Comparison of ENCODE assay signal across 8 cellular contexts in genomic region chr1:200737647-200738296, GRCh38. TPM values are rescaled to one million over a fixed set of nuclear protein-coding genes. Genes with fewer than 3 reads are reported as not detected.
DNase-seq lines count a peak whose midpoint lies in the region; ATAC-seq and TF ChIP-seq lines count a peak whose summit lies in the region.

No MANE protein-coding gene starts in this region.

- H3K4me1 Mint-ChIP-seq in endodermal cell (peaks cover 30% of the 10 kb centered on the region), progenitor cell of endocrine pancreas (ENCODE audit: low read depth) (peaks cover 24% of the 10 kb centered on the region)

- no TSS peak for BruUV-seq in PC-3 (replicated peaks; lab: Mats Ljungman, UMichigan)

- H3K9me3 ChIP-seq in ES-I3 (ENCODE audit: control insufficient read depth, insufficient read depth, low read length) = no peaks in the 10 kb centered on the region
- H3K9me3 ChIP-seq in PC-3 (ENCODE audit: low read length) = no peaks in the 10 kb centered on the region
- H3K9me3 ChIP-seq in endodermal cell (ENCODE audit: control insufficient read depth, low read length) = no peaks in the 10 kb centered on the region
- H3K9me3 ChIP-seq in HAP-1 = no peaks in the 10 kb centered on the region

- ATAC-seq in PC-3 (no peak), foreskin keratinocyte (no peak), GM19397 (IDR thresholded peaks at IDR 0.05; ENCODE audit: unreplicated experiment) (no peak)

- H3K9me2 ChIP-seq in PC-3 (replicated peaks; ENCODE audit: low read length) = no peaks in the 10 kb centered on the region

- in situ Hi-C loops in HAP-1 (cut with MboI; ENCODE audit: low sequenced_read_pairs) = no loop called here

- DNase-seq in PC-3 (no peak), endodermal cell (no peak), progenitor cell of endocrine pancreas (ENCODE audit: low spot score, unreplicated experiment) (no peak), HAP-1 (ENCODE audit: low spot score in 2 of 2) (no peak), foreskin keratinocyte (no peak), NCI-H526 (lab: John Stamatoyannopoulos, UW) (no peak)

- peak overlapping the region; percentile 87 for H3K4me2 ChIP-seq in PC-3 (ENCODE audit: low read length)

- H4K20me1 ChIP-seq in PC-3 (ENCODE audit: low read length) = peaks cover 30% of the 10 kb centered on the region

- H3K27ac Mint-ChIP-seq in endodermal cell (no peak overlapping the region), progenitor cell of endocrine pancreas (no peak overlapping the region)

- intact Hi-C loops in PC-3 (cut with micrococcal nuclease) = loop anchor here (1.0 to 2.0 kb wide), 3 partner anchors 13 to 67 kb away; no protein-coding TSS in a partner anchor

- peak overlapping the region; percentile 92 for H2AFZ ChIP-seq in PC-3 (ENCODE audit: low read length)

- H3K27me3 Mint-ChIP-seq in endodermal cell (ENCODE audit: insufficient read depth) = peaks cover 25% of the 10 kb centered on the region
- H3K27me3 Mint-ChIP-seq in progenitor cell of endocrine pancreas = peaks cover 12% of the 10 kb centered on the region

- H3K27ac ChIP-seq in PC-3 (ENCODE audit: low read length) = peak overlapping the region; percentile 23
- no peak overlapping the region for H3K27ac ChIP-seq in endodermal cell (ENCODE audit: low read depth, low read length)
- no peak overlapping the region for H3K27ac ChIP-seq in foreskin keratinocyte

- H3K4me3 Mint-ChIP-seq in endodermal cell (peak overlapping the region; percentile 93), progenitor cell of endocrine pancreas (ENCODE audit: low read depth) (peak overlapping the region; percentile 97)

- H3K9me3 Mint-ChIP-seq in endodermal cell = no peaks in the 10 kb centered on the region
- no peaks in the 10 kb centered on the region for H3K9me3 Mint-ChIP-seq in progenitor cell of endocrine pancreas (ENCODE audit: low read depth)

- H3K4me1 ChIP-seq in ES-I3 (ENCODE audit: insufficient read depth, low read length) = 0 out of 2 replicates have a peak, but pooled peaks cover 3% of the 10 kb centered on the region
- peaks cover 40% of the 10 kb centered on the region for H3K4me1 ChIP-seq in PC-3 (ENCODE audit: insufficient read depth, low read length)
- H3K4me1 ChIP-seq in endodermal cell (ENCODE audit: control insufficient read depth, insufficient read depth, low read length) = peaks cover 3% of the 10 kb centered on the region
- peaks cover 19% of the 10 kb centered on the region for H3K4me1 ChIP-seq in HAP-1
- peaks cover 4% of the 10 kb centered on the region for H3K4me1 ChIP-seq in foreskin keratinocyte

- no peaks in the 10 kb centered on the region for H3F3A ChIP-seq in PC-3 (ENCODE audit: low read length, unreplicated experiment)

- H3K36me3 ChIP-seq in ES-I3 (ENCODE audit: insufficient read depth, low read length) = no peaks in the 10 kb centered on the region
- no peaks in the 10 kb centered on the region for H3K36me3 ChIP-seq in PC-3 (ENCODE audit: low read depth, low read length)
- no peaks in the 10 kb centered on the region for H3K36me3 ChIP-seq in endodermal cell (ENCODE audit: control insufficient read depth, insufficient read depth, low read length)
- H3K36me3 ChIP-seq in HAP-1 (replicated peaks) = no peaks in the 10 kb centered on the region

- TF ChIP-seq CTCF in PC-3 (conservative IDR thresholded peaks at IDR 0.05; ENCODE audit: low read depth, low read length) (no peak), endodermal cell (conservative IDR thresholded peaks at IDR 0.05) (no peak), progenitor cell of endocrine pancreas (IDR thresholded peaks at IDR 0.05; ENCODE audit: unreplicated experiment) (no peak), foreskin keratinocyte (conservative IDR thresholded peaks at IDR 0.05) (no peak)

- H3K9ac ChIP-seq in ES-I3 (ENCODE audit: low read depth, low read length) (peak overlapping the region; percentile 42), PC-3 (ENCODE audit: low read length) (peak overlapping the region; percentile 91), endodermal cell (ENCODE audit: extremely low read depth, low read length, poor library complexity, severe bottlenecking) (no peak overlapping the region)

- H3K36me3 Mint-ChIP-seq in endodermal cell (ENCODE audit: low read depth) (no peaks in the 10 kb centered on the region), progenitor cell of endocrine pancreas (ENCODE audit: insufficient read depth) (no peaks in the 10 kb centered on the region)

- H3K79me2 ChIP-seq in PC-3 (ENCODE audit: low read length) = peaks cover 33% of the 10 kb centered on the region

- peak overlapping the region; percentile 70 for H3K4me3 ChIP-seq in PC-3 (ENCODE audit: low read length)
- H3K4me3 ChIP-seq in endodermal cell (ENCODE audit: low read length) = peak overlapping the region; percentile 74
- H3K4me3 ChIP-seq in HAP-1 = no peak overlapping the region; the same call in 1 of the 2 replicates

- CTCF ChIA-PET in PC-3 (lab: Charles Lee) = interaction anchor here (0.7 to 1.4 kb wide), 3 partner anchors 14 to 115 kb away, joined by 3 to 4 read pairs (median 4); no protein-coding TSS in a partner anchor

- POLR2A ChIA-PET in PC-3 (lab: Charles Lee; ENCODE audit: unreplicated experiment) = interaction anchor here (0.6 to 1.6 kb wide), 4 partner anchors 9 to 119 kb away, joined by 3 to 9 read pairs (median 6); partner anchors contain the start of gene DDX59

- WGBS in endodermal cell (ENCODE audit: insufficient coverage in 1 of 2, insufficient read length in 1 of 2), 2 experiments = 84 to 85% methylated on average over 5 to 7 of the region's 8 CpGs

- no peaks in the 10 kb centered on the region for H3K27me3 ChIP-seq in PC-3 (ENCODE audit: low read length)
- peaks cover 26% of the 10 kb centered on the region for H3K27me3 ChIP-seq in endodermal cell (ENCODE audit: control insufficient read depth, insufficient read depth, low read length, poor library complexity, severe bottlenecking)
- no peaks in the 10 kb centered on the region for H3K27me3 ChIP-seq in HAP-1 (ENCODE audit: low read depth)
- H3K27me3 ChIP-seq in foreskin keratinocyte = no peaks in the 10 kb centered on the region

RNA-seq across cellular contexts. Expression of gene CAMSAP2, which starts 0.9 kb away (rescaled TPM):
- total RNA-seq in PC-3 (2014; rRNA removed) (28.6 and 29.5 TPM in 2 replicates), endodermal cell (10 to 100 TPM; 22.1 to 22.2 TPM), progenitor cell of endocrine pancreas (27.9 and 30.4 TPM in 2 replicates), foreskin keratinocyte (60.2 and 62.5 TPM in 2 replicates)
- polyA plus RNA-seq in endodermal cell (2013, experiment 1 of 2) = 24.6 TPM
- 25.5 TPM for polyA plus RNA-seq in endodermal cell (2013, experiment 2 of 2)
- 9.1 and 10.8 TPM in 2 replicates for polyA plus RNA-seq in foreskin keratinocyte
